9 cellular contexts compared by ENCODE assay signal in the genomic region with DNA sequence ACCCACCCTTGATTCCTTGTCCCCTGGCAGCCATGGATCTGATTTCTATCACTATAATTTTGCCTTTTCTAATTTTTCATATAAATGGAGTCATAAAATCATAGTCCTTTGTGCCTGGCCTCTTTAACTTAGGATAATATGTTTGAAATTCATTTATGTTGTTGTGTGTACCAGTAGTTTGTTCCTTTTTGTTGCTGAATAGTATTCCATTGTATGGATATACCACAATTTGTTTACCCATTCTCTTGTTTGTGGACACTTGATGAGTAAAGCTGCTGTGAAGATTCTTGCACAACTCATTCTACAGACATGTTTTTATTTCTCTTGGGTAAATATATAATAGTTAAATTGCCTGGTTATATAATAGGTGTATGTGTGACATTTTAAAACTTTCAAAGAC. TPM values are rescaled to one million over a fixed set of nuclear protein-coding genes. Genes with fewer than 3 reads are reported as not detected.
"Had no signal": no experiment of that assay in that cellular context is flagged by ENCODE, and none has a peak within 500 bp of the region (broad histone marks: within the 10 kb centered on the region; RNA-seq: fewer than 3 reads in every experiment).

No MANE protein-coding gene starts in this region.

- H3K4me3 ChIP-seq: GM12878 had no signal

- FAIRE-seq: G401.6, GM12878, GM12891, GM12892, GM18507, GM19239 had no signal

- DNase-seq: GDM1, GF-D8 had no signal

- ATAC-seq: GM12878 had no signal

RNA-seq across cellular contexts. Expression of gene GJA8, which starts 22.7 kb away (rescaled TPM):
- total RNA-seq: G401, GM12878 had no signal
- polyA plus RNA-seq: GM12878 had no signal
